In the genomic region with DNA sequence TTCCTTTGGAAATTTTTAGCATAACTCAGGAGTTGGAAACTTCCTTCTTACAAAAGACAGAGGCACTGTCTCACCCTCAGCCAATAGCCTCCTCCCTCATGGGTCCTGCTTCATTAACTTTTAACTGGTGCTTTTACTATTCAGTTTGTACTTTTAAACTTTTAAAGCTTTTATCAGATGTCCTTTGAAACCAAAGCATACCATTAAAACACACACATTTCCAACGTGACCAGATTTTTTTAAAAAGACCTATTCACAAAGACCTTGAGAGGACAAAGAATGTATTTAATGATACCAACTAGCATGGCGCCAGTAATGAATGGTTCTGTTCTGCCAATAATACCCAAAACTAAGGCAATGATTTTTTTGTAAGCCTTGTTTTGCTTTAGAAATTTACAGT, we compare ENCODE assay signal across 22 cellular contexts.
DNase-seq lines count a peak whose midpoint lies in the region; ATAC-seq and TF ChIP-seq lines count a peak whose summit lies in the region.
"Had no signal": no experiment of that assay in that cellular context is flagged by ENCODE, and none has a peak within 500 bp of the region (broad histone marks: within the 10 kb centered on the region; RNA-seq: fewer than 3 reads in every experiment).

No MANE protein-coding gene starts in this region.

- no peaks in the 10 kb centered on the region for H3K36me3 ChIP-seq in left ventricle myocardium inferior
- H3K36me3 ChIP-seq in gastroesophageal sphincter = no peaks in the 10 kb centered on the region
- H3K36me3 ChIP-seq in skeletal muscle tissue (ENCODE audit: control insufficient read depth in 3 of 3, insufficient read depth in 3 of 3, low read length in 3 of 3) = no peaks in the 10 kb centered on the region

- H3K36me3 Mint-ChIP-seq in neural crest cell (ENCODE audit: low read depth) = no peaks in the 10 kb centered on the region
- no peaks in the 10 kb centered on the region for H3K36me3 Mint-ChIP-seq in T-helper 2 cell treated with Interferon-gamma antibody and Interleukin-4, amounts not matched to agents 5 μg/mL and 100 μg/mL, for 36 hours (ENCODE audit: low read depth)
- H3K36me3 Mint-ChIP-seq: CD8-positive, alpha-beta memory T cell had no signal

- peaks cover 28% of the 10 kb centered on the region for H3K4me1 Mint-ChIP-seq in neural crest cell
- peaks cover 4% of the 10 kb centered on the region for H3K4me1 Mint-ChIP-seq in T-helper 2 cell treated with Interferon-gamma antibody and Interleukin-4, amounts not matched to agents 5 μg/mL and 100 μg/mL, for 36 hours (ENCODE audit: low read depth)

- H3K4me3 ChIP-seq in left ventricle myocardium inferior (no peak overlapping the region), gastroesophageal sphincter (no peak overlapping the region), skeletal muscle tissue (ENCODE audit: low read length in 3 of 3) (no peak overlapping the region)

- peaks cover 3% of the 10 kb centered on the region for H3K9me3 Mint-ChIP-seq in neural crest cell
- no peaks in the 10 kb centered on the region for H3K9me3 Mint-ChIP-seq in T-helper 2 cell treated with Interferon-gamma antibody and Interleukin-4, amounts not matched to agents 5 μg/mL and 100 μg/mL, for 36 hours
- H3K9me3 Mint-ChIP-seq: CD8-positive, alpha-beta memory T cell had no signal

- H3K9me3 ChIP-seq in left ventricle myocardium inferior (replicated peaks) (no peaks in the 10 kb centered on the region), gastroesophageal sphincter (no peaks in the 10 kb centered on the region), skeletal muscle tissue (ENCODE audit: control insufficient read depth in 3 of 3, low read length in 3 of 3) (no peaks in the 10 kb centered on the region)

- peaks cover 17% of the 10 kb centered on the region for H3K4me1 ChIP-seq in left ventricle myocardium inferior
- peaks cover 0 to 57% (median 12%) of the 10 kb centered on the region in 3 donors for H3K4me1 ChIP-seq in gastroesophageal sphincter
- peaks cover 7 to 10% (median 8%) of the 10 kb centered on the region in 3 donors for H3K4me1 ChIP-seq in skeletal muscle tissue (ENCODE audit: control insufficient read depth in 3 of 3, insufficient read depth in 3 of 3, low read length in 3 of 3)

- DNase-seq in left ventricle myocardium inferior (no peak), Right ventricle myocardium inferior (ENCODE audit: missing footprints) (no peak), neural crest cell (ENCODE audit: low read depth, low spot score) (no peak), RKO (ENCODE audit: low spot score) (no peak)
- no peak for DNase-seq in T-helper 2 cell treated with Interferon-gamma antibody and Interleukin-4, amounts not matched to agents 5 μg/mL and 100 μg/mL, for 36 hours (ENCODE audit: low spot score)
- DNase-seq: CD8-positive, alpha-beta memory T cell; DMS53; GDM1; GOT3; IMR-90; NCI-H1105; NCI-H2029 treated with DMSO at 0.1 percent for 48 hours; NCI-H446; NCI-H526; OCI-M1; Right ventricle myocardium superior had no signal

- intact Hi-C loops in left ventricle myocardium inferior (cut with micrococcal nuclease) (no loop called here), Right ventricle myocardium inferior (cut with DNase I) (no loop called here)

- peak overlapping the region; percentile 47 for H3K27ac ChIP-seq in left ventricle myocardium inferior (replicated peaks)
- peak overlapping the region; percentile 80 to 82 (median 82) for H3K27ac ChIP-seq in gastroesophageal sphincter
- peak overlapping the region; percentile 61 for H3K27ac ChIP-seq in skeletal muscle tissue (ENCODE audit: low read depth, low read length)
- H3K27ac ChIP-seq: C4-2B, KMS-11 had no signal

- no peak for TF ChIP-seq EP300 in gastroesophageal sphincter (IDR thresholded peaks at IDR 0.05)

- peak overlapping the region; percentile 88 for H3K27ac Mint-ChIP-seq in neural crest cell (ENCODE audit: unreplicated experiment)
- H3K27ac Mint-ChIP-seq in T-helper 2 cell treated with Interferon-gamma antibody and Interleukin-4, amounts not matched to agents 5 μg/mL and 100 μg/mL, for 36 hours = no peak overlapping the region
- H3K27ac Mint-ChIP-seq: CD8-positive, alpha-beta memory T cell had no signal

- ATAC-seq in Right ventricle myocardium inferior (no peak), gastroesophageal sphincter (no peak), HG02840 (IDR thresholded peaks at IDR 0.05; ENCODE audit: low FRiP score, unreplicated experiment) (no peak)
- ATAC-seq: HCT116 had no signal

- WGBS in gastroesophageal sphincter (ENCODE audit: low coverage in 1 of 2), 2 donors = 53 to 65% methylated on average over 2 of the region's 2 CpGs

- H3K27me3 ChIP-seq in left ventricle myocardium inferior (ENCODE audit: low read depth) = no peaks in the 10 kb centered on the region
- H3K27me3 ChIP-seq in gastroesophageal sphincter = no peaks in the 10 kb centered on the region
- H3K27me3 ChIP-seq in skeletal muscle tissue (ENCODE audit: control insufficient read depth in 3 of 3, insufficient read depth in 3 of 3, low read length in 3 of 3) = no peaks in the 10 kb centered on the region

- no peak for TF ChIP-seq POLR2A in gastroesophageal sphincter (IDR thresholded peaks at IDR 0.05)

- no peak overlapping the region for H3K4me3 Mint-ChIP-seq in neural crest cell
- no peak overlapping the region for H3K4me3 Mint-ChIP-seq in T-helper 2 cell treated with Interferon-gamma antibody and Interleukin-4, amounts not matched to agents 5 μg/mL and 100 μg/mL, for 36 hours
- H3K4me3 Mint-ChIP-seq: CD8-positive, alpha-beta memory T cell had no signal

- no peaks in the 10 kb centered on the region for H3K27me3 Mint-ChIP-seq in neural crest cell (ENCODE audit: low read depth)
- no peaks in the 10 kb centered on the region for H3K27me3 Mint-ChIP-seq in T-helper 2 cell treated with Interferon-gamma antibody and Interleukin-4, amounts not matched to agents 5 μg/mL and 100 μg/mL, for 36 hours (ENCODE audit: low read depth)
- H3K27me3 Mint-ChIP-seq: CD8-positive, alpha-beta memory T cell had no signal

- H3K9ac ChIP-seq in skeletal muscle tissue (ENCODE audit: low read depth in 1 of 3, low read length in 3 of 3) = no peak overlapping the region
- H3K9ac ChIP-seq: KMS-11 had no signal

- TF ChIP-seq CTCF in left ventricle myocardium inferior (IDR thresholded peaks at IDR 0.05; ENCODE audit: borderline replicate concordance) (no peak), gastroesophageal sphincter (IDR thresholded peaks at IDR 0.05) (no peak), neural crest cell (conservative IDR thresholded peaks at IDR 0.05) (no peak)
